ENCODE assay signal across 19 cellular contexts in the genomic region with DNA sequence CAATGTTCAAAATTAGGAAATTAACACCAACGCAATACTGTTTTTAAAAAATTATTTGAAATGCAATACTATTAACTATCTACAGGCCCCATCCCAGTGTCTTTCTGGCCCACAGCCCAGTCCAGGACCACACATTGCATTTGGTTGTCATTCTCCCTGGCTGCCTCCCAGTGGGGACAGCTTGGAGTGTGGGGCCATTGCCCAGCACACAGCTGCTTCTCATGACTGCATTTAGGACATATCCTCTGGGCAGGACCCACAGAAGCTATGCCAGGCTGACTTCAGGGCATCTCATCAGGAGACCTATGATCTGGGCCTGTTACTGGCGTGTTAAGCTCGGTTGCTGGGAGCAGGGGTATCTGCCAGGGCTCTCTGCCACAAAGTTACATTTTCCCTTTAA.
"Had no signal": no experiment of that assay in that cellular context is flagged by ENCODE, and none has a peak within 500 bp of the region (broad histone marks: within the 10 kb centered on the region; RNA-seq: fewer than 3 reads in every experiment).

No MANE protein-coding gene starts in this region.

- H3K4me1 ChIP-seq: upper lobe of right lung had no signal

- H3K4me3 ChIP-seq: coronary artery, heart left ventricle, sigmoid colon, tibial artery, upper lobe of right lung, vagina had no signal

- H3K9me3 ChIP-seq: heart left ventricle, sigmoid colon, tibial artery, upper lobe of right lung, vagina had no signal

- DNase-seq: effector CD4-positive, alpha-beta T cell; endodermal cell; erythroblast; hippocampal formation; kidney glomerular epithelial cell; mesendoderm; naive thymus-derived CD4-positive, alpha-beta T cell; nephron progenitor cell; sigmoid colon; small intestine; stimulated activated CD4-positive, alpha-beta T cell treated with anti-CD3 and anti-CD28 coated beads, Interleukin-2, amount 100 ng/mL, for 48 hours; stimulated activated naive CD8-positive, alpha-beta T cell treated with anti-CD3 and anti-CD28 coated beads, Interleukin-15, Interleukin-2, amounts not matched to agents 100 U/mL and 50 U/mL, for 24 hours; tibial artery; upper lobe of right lung had no signal

- H3K27me3 ChIP-seq: upper lobe of right lung, vagina had no signal

- FAIRE-seq: endothelial cell of umbilical vein, frontal cortex, small intestine had no signal

- H3K27ac ChIP-seq: coronary artery, heart left ventricle, sigmoid colon, tibial artery, upper lobe of right lung, vagina had no signal

- H3K36me3 ChIP-seq: heart left ventricle, sigmoid colon, tibial artery, upper lobe of right lung, vagina had no signal

- ATAC-seq: heart left ventricle; naive thymus-derived CD4-positive, alpha-beta T cell; stimulated activated naive CD8-positive, alpha-beta T cell treated with anti-CD3 and anti-CD28 coated beads, Interleukin-15, Interleukin-2, amounts not matched to agents 100 U/mL and 50 U/mL, for 24 hours; upper lobe of right lung had no signal
